1 cellular context compared by ENCODE assay signal in the genomic region with DNA sequence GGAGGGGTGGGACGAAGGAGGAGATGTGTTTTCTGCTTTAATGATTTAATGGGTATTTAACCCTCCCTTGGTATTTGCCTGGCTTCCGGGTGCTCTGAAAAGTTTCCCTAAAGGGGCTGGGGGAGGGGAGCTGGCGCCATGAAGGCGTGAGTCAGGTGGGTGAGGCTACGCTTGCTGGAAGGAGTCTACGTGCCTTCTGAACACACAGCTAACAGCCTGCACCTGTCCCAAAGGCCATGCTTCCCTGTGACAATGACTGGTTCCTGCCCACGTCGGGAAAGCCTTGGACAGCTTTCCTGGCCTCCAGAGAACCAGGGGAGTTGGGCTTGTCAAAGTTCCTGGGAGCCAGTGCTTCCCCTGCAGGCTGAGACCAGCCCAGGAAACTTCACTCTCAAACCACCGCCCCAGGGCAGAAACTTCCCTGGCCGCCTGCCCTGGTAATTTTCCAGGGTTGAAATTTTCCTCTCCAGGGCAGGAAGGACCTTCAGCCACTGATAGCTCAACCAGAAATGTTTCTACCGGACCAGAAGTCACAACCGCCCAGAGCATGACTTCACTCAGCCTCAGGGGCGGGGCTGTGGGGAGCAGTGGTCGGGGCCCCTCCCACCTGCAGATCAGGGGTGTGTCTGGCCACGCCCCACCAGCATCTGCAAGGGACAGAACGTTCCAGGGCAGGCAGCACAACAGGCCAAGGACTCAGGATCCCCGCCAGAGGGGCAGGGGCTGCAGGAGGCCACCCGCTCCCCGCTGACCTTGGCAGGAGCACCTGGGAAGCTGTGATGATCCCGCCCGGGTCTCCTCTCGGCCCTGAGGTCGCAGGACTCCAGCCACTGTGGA.
TF ChIP-seq lines count a peak whose summit lies in the region.

No MANE protein-coding gene starts in this region.

TF ChIP-seq in GM12878, 131 proteins besides CTCF, POLR2A, EP300 and RAD21 (continued from another document and continues in another):
- TF ChIP-seq, protein P1, sequence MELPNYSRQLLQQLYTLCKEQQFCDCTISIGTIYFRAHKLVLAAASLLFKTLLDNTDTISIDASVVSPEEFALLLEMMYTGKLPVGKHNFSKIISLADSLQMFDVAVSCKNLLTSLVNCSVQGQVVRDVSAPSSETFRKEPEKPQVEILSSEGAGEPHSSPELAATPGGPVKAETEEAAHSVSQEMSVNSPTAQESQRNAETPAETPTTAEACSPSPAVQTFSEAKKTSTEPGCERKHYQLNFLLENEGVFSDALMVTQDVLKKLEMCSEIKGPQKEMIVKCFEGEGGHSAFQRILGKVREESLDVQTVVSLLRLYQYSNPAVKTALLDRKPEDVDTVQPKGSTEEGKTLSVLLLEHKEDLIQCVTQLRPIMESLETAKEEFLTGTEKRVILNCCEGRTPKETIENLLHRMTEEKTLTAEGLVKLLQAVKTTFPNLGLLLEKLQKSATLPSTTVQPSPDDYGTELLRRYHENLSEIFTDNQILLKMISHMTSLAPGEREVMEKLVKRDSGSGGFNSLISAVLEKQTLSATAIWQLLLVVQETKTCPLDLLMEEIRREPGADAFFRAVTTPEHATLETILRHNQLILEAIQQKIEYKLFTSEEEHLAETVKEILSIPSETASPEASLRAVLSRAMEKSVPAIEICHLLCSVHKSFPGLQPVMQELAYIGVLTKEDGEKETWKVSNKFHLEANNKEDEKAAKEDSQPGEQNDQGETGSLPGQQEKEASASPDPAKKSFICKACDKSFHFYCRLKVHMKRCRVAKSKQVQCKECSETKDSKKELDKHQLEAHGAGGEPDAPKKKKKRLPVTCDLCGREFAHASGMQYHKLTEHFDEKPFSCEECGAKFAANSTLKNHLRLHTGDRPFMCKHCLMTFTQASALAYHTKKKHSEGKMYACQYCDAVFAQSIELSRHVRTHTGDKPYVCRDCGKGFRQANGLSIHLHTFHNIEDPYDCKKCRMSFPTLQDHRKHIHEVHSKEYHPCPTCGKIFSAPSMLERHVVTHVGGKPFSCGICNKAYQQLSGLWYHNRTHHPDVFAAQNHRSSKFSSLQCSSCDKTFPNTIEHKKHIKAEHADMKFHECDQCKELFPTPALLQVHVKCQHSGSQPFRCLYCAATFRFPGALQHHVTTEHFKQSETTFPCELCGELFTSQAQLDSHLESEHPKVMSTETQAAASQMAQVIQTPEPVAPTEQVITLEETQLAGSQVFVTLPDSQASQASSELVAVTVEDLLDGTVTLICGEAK (IDR thresholded peaks at IDR 0.05; ENCODE audit: borderline replicate concordance), result peak; percentile 18; the same call in 1 of the 2 replicates
- TF ChIP-seq KDM1A (IDR thresholded peaks at IDR 0.05; ENCODE audit: borderline replicate concordance) (no peak), TCF12 (IDR thresholded peaks at IDR 0.05; ENCODE audit: low read depth, low read length) (peak; percentile 3; the same call in 1 of the 2 replicates), MTA2 (IDR thresholded peaks at IDR 0.05; ENCODE audit: low read depth) (peak; percentile 51), JUND (IDR thresholded peaks at IDR 0.05; ENCODE audit: low read depth, low read length) (0 out of 2 replicates have a peak, but pooled peaks have one; percentile 13), ZNF24 (IDR thresholded peaks at IDR 0.05) (peak; percentile 24; the same call in 1 of the 2 replicates), STAT1 (conservative IDR thresholded peaks at IDR 0.05) (0 out of 2 replicates have a peak, but pooled peaks have one; percentile 30), POLR2AphosphoS2 (IDR thresholded peaks at IDR 0.05; ENCODE audit: low read depth, low read length) (0 out of 2 replicates have a peak, but pooled peaks have one; percentile 31), CBX5 (IDR thresholded peaks at IDR 0.05; ENCODE audit: low read depth) (no peak), PAX8 (IDR thresholded peaks at IDR 0.05) (no peak), POLR2AphosphoS5 (IDR thresholded peaks at IDR 0.05; ENCODE audit: low read length) (peak; percentile 64), TCF3 (IDR thresholded peaks at IDR 0.05; ENCODE audit: borderline replicate concordance, insufficient read depth, low read depth, low read length) (0 out of 2 replicates have a peak, but pooled peaks have one; percentile 4), SMC3 (IDR thresholded peaks at IDR 0.05; ENCODE audit: borderline replicate concordance, low read length) (0 out of 2 replicates have a peak, but pooled peaks have one; percentile 8), SP1 (IDR thresholded peaks at IDR 0.05; ENCODE audit: low read depth, low read length) (no peak), ATF7 (IDR thresholded peaks at IDR 0.05; ENCODE audit: low read depth) (peak; percentile 80), DPF2 (IDR thresholded peaks at IDR 0.05) (peak; percentile 24; the same call in 1 of the 2 replicates), IKZF1 (conservative IDR thresholded peaks at IDR 0.05) (peak; percentile 88), IRF4 (IDR thresholded peaks at IDR 0.05; ENCODE audit: low read depth, low read length) (0 out of 2 replicates have a peak, but pooled peaks have one; percentile 6), TAF1 (IDR thresholded peaks at IDR 0.05; ENCODE audit: borderline replicate concordance, low read depth, low read length) (peak; percentile 37; the same call in 1 of the 2 replicates), FOXK2 (IDR thresholded peaks at IDR 0.05) (0 out of 2 replicates have a peak, but pooled peaks have one; percentile 4), BHLHE40 (IDR thresholded peaks at IDR 0.05; ENCODE audit: borderline replicate concordance in 1 of 2, low read depth in 2 of 2, low read length in 1 of 2) (no peak), TCF7 (IDR thresholded peaks at IDR 0.05; ENCODE audit: borderline replicate concordance) (no peak), RAD51 (IDR thresholded peaks at IDR 0.05) (peak; percentile 68), SMARCA5 (IDR thresholded peaks at IDR 0.05) (peak; percentile 52), NRF1 (conservative IDR thresholded peaks at IDR 0.05; ENCODE audit: low read depth, low read length) (no peak), RELA (IDR thresholded peaks at IDR 0.05; ENCODE audit: borderline replicate concordance, partially characterized antibody) (peak; percentile 28)
- TF ChIP-seq, protein P2, sequence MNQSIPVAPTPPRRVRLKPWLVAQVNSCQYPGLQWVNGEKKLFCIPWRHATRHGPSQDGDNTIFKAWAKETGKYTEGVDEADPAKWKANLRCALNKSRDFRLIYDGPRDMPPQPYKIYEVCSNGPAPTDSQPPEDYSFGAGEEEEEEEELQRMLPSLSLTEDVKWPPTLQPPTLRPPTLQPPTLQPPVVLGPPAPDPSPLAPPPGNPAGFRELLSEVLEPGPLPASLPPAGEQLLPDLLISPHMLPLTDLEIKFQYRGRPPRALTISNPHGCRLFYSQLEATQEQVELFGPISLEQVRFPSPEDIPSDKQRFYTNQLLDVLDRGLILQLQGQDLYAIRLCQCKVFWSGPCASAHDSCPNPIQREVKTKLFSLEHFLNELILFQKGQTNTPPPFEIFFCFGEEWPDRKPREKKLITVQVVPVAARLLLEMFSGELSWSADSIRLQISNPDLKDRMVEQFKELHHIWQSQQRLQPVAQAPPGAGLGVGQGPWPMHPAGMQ (IDR thresholded peaks at IDR 0.05; ENCODE audit: borderline replicate concordance), result no peak
- TF ChIP-seq, protein P3, sequence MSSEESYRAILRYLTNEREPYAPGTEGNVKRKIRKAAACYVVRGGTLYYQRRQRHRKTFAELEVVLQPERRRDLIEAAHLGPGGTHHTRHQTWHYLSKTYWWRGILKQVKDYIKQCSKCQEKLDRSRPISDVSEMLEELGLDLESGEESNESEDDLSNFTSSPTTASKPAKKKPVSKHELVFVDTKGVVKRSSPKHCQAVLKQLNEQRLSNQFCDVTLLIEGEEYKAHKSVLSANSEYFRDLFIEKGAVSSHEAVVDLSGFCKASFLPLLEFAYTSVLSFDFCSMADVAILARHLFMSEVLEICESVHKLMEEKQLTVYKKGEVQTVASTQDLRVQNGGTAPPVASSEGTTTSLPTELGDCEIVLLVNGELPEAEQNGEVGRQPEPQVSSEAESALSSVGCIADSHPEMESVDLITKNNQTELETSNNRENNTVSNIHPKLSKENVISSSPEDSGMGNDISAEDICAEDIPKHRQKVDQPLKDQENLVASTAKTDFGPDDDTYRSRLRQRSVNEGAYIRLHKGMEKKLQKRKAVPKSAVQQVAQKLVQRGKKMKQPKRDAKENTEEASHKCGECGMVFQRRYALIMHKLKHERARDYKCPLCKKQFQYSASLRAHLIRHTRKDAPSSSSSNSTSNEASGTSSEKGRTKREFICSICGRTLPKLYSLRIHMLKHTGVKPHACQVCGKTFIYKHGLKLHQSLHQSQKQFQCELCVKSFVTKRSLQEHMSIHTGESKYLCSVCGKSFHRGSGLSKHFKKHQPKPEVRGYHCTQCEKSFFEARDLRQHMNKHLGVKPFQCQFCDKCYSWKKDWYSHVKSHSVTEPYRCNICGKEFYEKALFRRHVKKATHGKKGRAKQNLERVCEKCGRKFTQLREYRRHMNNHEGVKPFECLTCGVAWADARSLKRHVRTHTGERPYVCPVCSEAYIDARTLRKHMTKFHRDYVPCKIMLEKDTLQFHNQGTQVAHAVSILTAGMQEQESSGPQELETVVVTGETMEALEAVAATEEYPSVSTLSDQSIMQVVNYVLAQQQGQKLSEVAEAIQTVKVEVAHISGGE (CRISPR knock-in tag; IDR thresholded peaks at IDR 0.05), result no peak
- TF ChIP-seq, protein P4, sequence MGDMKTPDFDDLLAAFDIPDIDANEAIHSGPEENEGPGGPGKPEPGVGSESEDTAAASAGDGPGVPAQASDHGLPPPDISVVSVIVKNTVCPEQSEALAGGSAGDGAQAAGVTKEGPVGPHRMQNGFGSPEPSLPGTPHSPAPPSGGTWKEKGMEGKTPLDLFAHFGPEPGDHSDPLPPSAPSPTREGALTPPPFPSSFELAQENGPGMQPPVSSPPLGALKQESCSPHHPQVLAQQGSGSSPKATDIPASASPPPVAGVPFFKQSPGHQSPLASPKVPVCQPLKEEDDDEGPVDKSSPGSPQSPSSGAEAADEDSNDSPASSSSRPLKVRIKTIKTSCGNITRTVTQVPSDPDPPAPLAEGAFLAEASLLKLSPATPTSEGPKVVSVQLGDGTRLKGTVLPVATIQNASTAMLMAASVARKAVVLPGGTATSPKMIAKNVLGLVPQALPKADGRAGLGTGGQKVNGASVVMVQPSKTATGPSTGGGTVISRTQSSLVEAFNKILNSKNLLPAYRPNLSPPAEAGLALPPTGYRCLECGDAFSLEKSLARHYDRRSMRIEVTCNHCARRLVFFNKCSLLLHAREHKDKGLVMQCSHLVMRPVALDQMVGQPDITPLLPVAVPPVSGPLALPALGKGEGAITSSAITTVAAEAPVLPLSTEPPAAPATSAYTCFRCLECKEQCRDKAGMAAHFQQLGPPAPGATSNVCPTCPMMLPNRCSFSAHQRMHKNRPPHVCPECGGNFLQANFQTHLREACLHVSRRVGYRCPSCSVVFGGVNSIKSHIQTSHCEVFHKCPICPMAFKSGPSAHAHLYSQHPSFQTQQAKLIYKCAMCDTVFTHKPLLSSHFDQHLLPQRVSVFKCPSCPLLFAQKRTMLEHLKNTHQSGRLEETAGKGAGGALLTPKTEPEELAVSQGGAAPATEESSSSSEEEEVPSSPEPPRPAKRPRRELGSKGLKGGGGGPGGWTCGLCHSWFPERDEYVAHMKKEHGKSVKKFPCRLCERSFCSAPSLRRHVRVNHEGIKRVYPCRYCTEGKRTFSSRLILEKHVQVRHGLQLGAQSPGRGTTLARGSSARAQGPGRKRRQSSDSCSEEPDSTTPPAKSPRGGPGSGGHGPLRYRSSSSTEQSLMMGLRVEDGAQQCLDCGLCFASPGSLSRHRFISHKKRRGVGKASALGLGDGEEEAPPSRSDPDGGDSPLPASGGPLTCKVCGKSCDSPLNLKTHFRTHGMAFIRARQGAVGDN (IDR thresholded peaks at IDR 0.05), result peak; percentile 66
- TF ChIP-seq, protein P5, sequence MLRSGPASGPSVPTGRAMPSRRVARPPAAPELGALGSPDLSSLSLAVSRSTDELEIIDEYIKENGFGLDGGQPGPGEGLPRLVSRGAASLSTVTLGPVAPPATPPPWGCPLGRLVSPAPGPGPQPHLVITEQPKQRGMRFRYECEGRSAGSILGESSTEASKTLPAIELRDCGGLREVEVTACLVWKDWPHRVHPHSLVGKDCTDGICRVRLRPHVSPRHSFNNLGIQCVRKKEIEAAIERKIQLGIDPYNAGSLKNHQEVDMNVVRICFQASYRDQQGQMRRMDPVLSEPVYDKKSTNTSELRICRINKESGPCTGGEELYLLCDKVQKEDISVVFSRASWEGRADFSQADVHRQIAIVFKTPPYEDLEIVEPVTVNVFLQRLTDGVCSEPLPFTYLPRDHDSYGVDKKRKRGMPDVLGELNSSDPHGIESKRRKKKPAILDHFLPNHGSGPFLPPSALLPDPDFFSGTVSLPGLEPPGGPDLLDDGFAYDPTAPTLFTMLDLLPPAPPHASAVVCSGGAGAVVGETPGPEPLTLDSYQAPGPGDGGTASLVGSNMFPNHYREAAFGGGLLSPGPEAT (IDR thresholded peaks at IDR 0.05; ENCODE audit: low read depth), result peak; percentile 73
- TF ChIP-seq, protein P6, sequence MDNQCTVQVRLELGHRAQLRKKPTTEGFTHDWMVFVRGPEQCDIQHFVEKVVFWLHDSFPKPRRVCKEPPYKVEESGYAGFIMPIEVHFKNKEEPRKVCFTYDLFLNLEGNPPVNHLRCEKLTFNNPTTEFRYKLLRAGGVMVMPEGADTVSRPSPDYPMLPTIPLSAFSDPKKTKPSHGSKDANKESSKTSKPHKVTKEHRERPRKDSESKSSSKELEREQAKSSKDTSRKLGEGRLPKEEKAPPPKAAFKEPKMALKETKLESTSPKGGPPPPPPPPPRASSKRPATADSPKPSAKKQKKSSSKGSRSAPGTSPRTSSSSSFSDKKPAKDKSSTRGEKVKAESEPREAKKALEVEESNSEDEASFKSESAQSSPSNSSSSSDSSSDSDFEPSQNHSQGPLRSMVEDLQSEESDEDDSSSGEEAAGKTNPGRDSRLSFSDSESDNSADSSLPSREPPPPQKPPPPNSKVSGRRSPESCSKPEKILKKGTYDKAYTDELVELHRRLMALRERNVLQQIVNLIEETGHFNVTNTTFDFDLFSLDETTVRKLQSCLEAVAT (IDR thresholded peaks at IDR 0.05), result 0 out of 2 replicates have a peak, but pooled peaks have one; percentile 45
- TF ChIP-seq, protein P7, sequence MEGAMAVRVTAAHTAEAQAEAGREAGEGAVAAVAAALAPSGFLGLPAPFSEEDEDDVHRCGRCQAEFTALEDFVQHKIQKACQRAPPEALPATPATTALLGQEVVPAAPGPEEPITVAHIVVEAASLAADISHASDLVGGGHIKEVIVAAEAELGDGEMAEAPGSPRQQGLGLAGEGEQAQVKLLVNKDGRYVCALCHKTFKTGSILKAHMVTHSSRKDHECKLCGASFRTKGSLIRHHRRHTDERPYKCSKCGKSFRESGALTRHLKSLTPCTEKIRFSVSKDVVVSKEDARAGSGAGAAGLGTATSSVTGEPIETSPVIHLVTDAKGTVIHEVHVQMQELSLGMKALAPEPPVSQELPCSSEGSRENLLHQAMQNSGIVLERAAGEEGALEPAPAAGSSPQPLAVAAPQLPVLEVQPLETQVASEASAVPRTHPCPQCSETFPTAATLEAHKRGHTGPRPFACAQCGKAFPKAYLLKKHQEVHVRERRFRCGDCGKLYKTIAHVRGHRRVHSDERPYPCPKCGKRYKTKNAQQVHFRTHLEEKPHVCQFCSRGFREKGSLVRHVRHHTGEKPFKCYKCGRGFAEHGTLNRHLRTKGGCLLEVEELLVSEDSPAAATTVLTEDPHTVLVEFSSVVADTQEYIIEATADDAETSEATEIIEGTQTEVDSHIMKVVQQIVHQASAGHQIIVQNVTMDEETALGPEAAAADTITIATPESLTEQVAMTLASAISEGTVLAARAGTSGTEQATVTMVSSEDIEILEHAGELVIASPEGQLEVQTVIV (IDR thresholded peaks at IDR 0.05; ENCODE audit: borderline replicate concordance, partially characterized antibody), result peak; percentile 42
